Comparison of ENCODE assay signal across 13 cellular contexts in genomic region chr12:51320311-51320694, GRCh38. TPM values are rescaled to one million over a fixed set of nuclear protein-coding genes. Genes with fewer than 3 reads are reported as not detected.
DNase-seq lines count a peak whose midpoint lies in the region; ATAC-seq and TF ChIP-seq lines count a peak whose summit lies in the region.
"Had no signal": no experiment of that assay in that cellular context is flagged by ENCODE, and none has a peak within 500 bp of the region (broad histone marks: within the 10 kb centered on the region; RNA-seq: fewer than 3 reads in every experiment).

No MANE protein-coding gene starts in this region.

- H3K27me3 ChIP-seq in SJSA1 (replicated peaks): no peaks in the 10 kb centered on the region
- no peaks in the 10 kb centered on the region for H3K27me3 ChIP-seq in foreskin keratinocyte
- H3K27me3 ChIP-seq: brain microvascular endothelial cell, thyroid gland had no signal

- no peaks in the 10 kb centered on the region for H3K9me3 ChIP-seq in SJSA1 (replicated peaks)
- H3K9me3 ChIP-seq: SK-N-SH, thyroid gland had no signal

- peaks cover 56% of the 10 kb centered on the region for H3K36me3 Mint-ChIP-seq in activated CD8-positive, alpha-beta memory T cell treated with anti-CD3 and anti-CD28 coated beads, Interleukin-2, amount 10 ng/mL, durations not matched to agents 7 days and 5 days
- no peaks in the 10 kb centered on the region for H3K36me3 Mint-ChIP-seq in endothelial cell (ENCODE audit: low read depth, unreplicated experiment)
- peaks cover 85% of the 10 kb centered on the region for H3K36me3 Mint-ChIP-seq in stimulated activated effector memory CD8-positive, alpha-beta T cell treated with anti-CD3 and anti-CD28 coated beads, Interleukin-12 subunit alpha, Interleukin-12 subunit beta, amount 100 ng/mL, for 72 hours

- H3K4me1 ChIP-seq in SJSA1 (replicated peaks): peaks cover 34% of the 10 kb centered on the region
- peaks cover 4% of the 10 kb centered on the region for H3K4me1 ChIP-seq in foreskin keratinocyte

- H3K27ac Mint-ChIP-seq in activated CD8-positive, alpha-beta memory T cell treated with anti-CD3 and anti-CD28 coated beads, Interleukin-2, amount 10 ng/mL, durations not matched to agents 7 days and 5 days: peak overlapping the region; percentile 91
- H3K27ac Mint-ChIP-seq in endothelial cell (ENCODE audit: unreplicated experiment): peak overlapping the region; percentile 94
- peak overlapping the region; percentile 97 for H3K27ac Mint-ChIP-seq in stimulated activated effector memory CD8-positive, alpha-beta T cell treated with anti-CD3 and anti-CD28 coated beads, Interleukin-12 subunit alpha, Interleukin-12 subunit beta, amount 100 ng/mL, for 72 hours

- no peak for DNase-seq in activated CD8-positive, alpha-beta memory T cell treated with anti-CD3 and anti-CD28 coated beads, Interleukin-2, amount 10 ng/mL, durations not matched to agents 7 days and 5 days
- no peak for DNase-seq in activated CD8-positive, alpha-beta memory T cell treated with anti-CD3 and anti-CD28 coated beads, Interleukin-2, amount 50 U/mL, for 48 hours
- DNase-seq in SJSA1 (ENCODE audit: low read depth in 1 of 2, low spot score in 2 of 2) (no peak), endothelial cell (ENCODE audit: low spot score) (no peak), foreskin keratinocyte (no peak), left ventricle myocardium superior (no peak), KBM-7 (no peak)
- no peak for DNase-seq in stimulated activated effector memory CD8-positive, alpha-beta T cell treated with anti-CD3 and anti-CD28 coated beads, Interleukin-12 subunit alpha, Interleukin-12 subunit beta, amount 100 ng/mL, for 72 hours (ENCODE audit: low spot score in 2 of 2)
- DNase-seq: brain microvascular endothelial cell, NCI-H1417 treated with DMSO at 0.1 percent for 48 hours, right cardiac atrium, thyroid gland had no signal

- CTCF ChIA-PET in activated CD8-positive, alpha-beta memory T cell treated with anti-CD3 and anti-CD28 coated beads, Interleukin-2, amount 10 ng/mL, durations not matched to agents 7 days and 5 days (lab: Charles Lee): interaction anchor here (1.0 to 5.9 kb wide), 6 partner anchors 10 to 51 kb away, joined by 3 to 44 read pairs (median 3); no protein-coding TSS in a partner anchor

- ATAC-seq in activated CD8-positive, alpha-beta memory T cell treated with anti-CD3 and anti-CD28 coated beads, Interleukin-2, amount 10 ng/mL, durations not matched to agents 7 days and 5 days: no peak
- ATAC-seq in stimulated activated effector memory CD8-positive, alpha-beta T cell treated with anti-CD3 and anti-CD28 coated beads, Interleukin-12 subunit alpha, Interleukin-12 subunit beta, amount 100 ng/mL, for 72 hours: no peak
- ATAC-seq in foreskin keratinocyte: no peak
- ATAC-seq in left ventricle myocardium superior: no peak
- ATAC-seq: right cardiac atrium had no signal

- TF ChIP-seq CTCF in endothelial cell (IDR thresholded peaks at IDR 0.05; ENCODE audit: unreplicated experiment) (no peak), foreskin keratinocyte (conservative IDR thresholded peaks at IDR 0.05) (no peak)

- H3K27me3 Mint-ChIP-seq in activated CD8-positive, alpha-beta memory T cell treated with anti-CD3 and anti-CD28 coated beads, Interleukin-2, amount 10 ng/mL, durations not matched to agents 7 days and 5 days: no peaks in the 10 kb centered on the region
- no peaks in the 10 kb centered on the region for H3K27me3 Mint-ChIP-seq in endothelial cell (ENCODE audit: unreplicated experiment)

- no peaks in the 10 kb centered on the region for H3K36me3 ChIP-seq in SJSA1
- H3K36me3 ChIP-seq: brain microvascular endothelial cell, thyroid gland had no signal

- intact Hi-C loops in left ventricle myocardium superior (cut with micrococcal nuclease): no loop called here

- H3K4me3 Mint-ChIP-seq in activated CD8-positive, alpha-beta memory T cell treated with anti-CD3 and anti-CD28 coated beads, Interleukin-2, amount 10 ng/mL, durations not matched to agents 7 days and 5 days: peak overlapping the region; percentile 18
- H3K4me3 Mint-ChIP-seq in endothelial cell (ENCODE audit: unreplicated experiment): no peak overlapping the region
- H3K4me3 Mint-ChIP-seq in stimulated activated effector memory CD8-positive, alpha-beta T cell treated with anti-CD3 and anti-CD28 coated beads, Interleukin-12 subunit alpha, Interleukin-12 subunit beta, amount 100 ng/mL, for 72 hours: no peak overlapping the region

- no peak overlapping the region for H3K4me3 ChIP-seq in SJSA1
- H3K4me3 ChIP-seq: thyroid gland had no signal

- in situ Hi-C loops in KBM-7 (cut with MboI; ENCODE audit: low pct_unique_long_range_greater_than_20kb, low sequenced_read_pairs): no loop called here

- no peaks in the 10 kb centered on the region for H3K9me3 Mint-ChIP-seq in activated CD8-positive, alpha-beta memory T cell treated with anti-CD3 and anti-CD28 coated beads, Interleukin-2, amount 10 ng/mL, durations not matched to agents 7 days and 5 days (ENCODE audit: low read depth)
- H3K9me3 Mint-ChIP-seq in endothelial cell (ENCODE audit: unreplicated experiment): no peaks in the 10 kb centered on the region
- H3K9me3 Mint-ChIP-seq in stimulated activated effector memory CD8-positive, alpha-beta T cell treated with anti-CD3 and anti-CD28 coated beads, Interleukin-12 subunit alpha, Interleukin-12 subunit beta, amount 100 ng/mL, for 72 hours: no peaks in the 10 kb centered on the region

- H3K27ac ChIP-seq in SJSA1: peak overlapping the region; percentile 81
- H3K27ac ChIP-seq in foreskin keratinocyte: no peak overlapping the region
- H3K27ac ChIP-seq: brain microvascular endothelial cell, thyroid gland had no signal

- H3K4me1 Mint-ChIP-seq in activated CD8-positive, alpha-beta memory T cell treated with anti-CD3 and anti-CD28 coated beads, Interleukin-2, amount 10 ng/mL, durations not matched to agents 7 days and 5 days: peaks cover 69% of the 10 kb centered on the region
- H3K4me1 Mint-ChIP-seq in endothelial cell (ENCODE audit: unreplicated experiment): peaks cover 12% of the 10 kb centered on the region
- H3K4me1 Mint-ChIP-seq in stimulated activated effector memory CD8-positive, alpha-beta T cell treated with anti-CD3 and anti-CD28 coated beads, Interleukin-12 subunit alpha, Interleukin-12 subunit beta, amount 100 ng/mL, for 72 hours: peaks cover 77% of the 10 kb centered on the region

RNA-seq across cellular contexts. Expression of gene BIN2, which starts 3.7 kb away (rescaled TPM):
- total RNA-seq in activated CD8-positive, alpha-beta memory T cell treated with anti-CD3 and anti-CD28 coated beads, Interleukin-2, amount 10 ng/mL, durations not matched to agents 7 days and 5 days: 100 to 1,000 TPM; 109 to 147 TPM
- total RNA-seq in SJSA1 (2014; rRNA removed; shearing (Covaris generic)): 0.08 TPM in 1 of 2 replicates, not detected in the other
- not detected for total RNA-seq in endothelial cell (ENCODE audit: unreplicated experiment)
- total RNA-seq in foreskin keratinocyte: not detected in 2 replicates
- polyA plus RNA-seq in foreskin keratinocyte: not detected in 2 replicates
- total RNA-seq in left ventricle myocardium superior: 1.7 TPM
- polyA plus RNA-seq: SK-N-SH had no signal

RNA-seq across cellular contexts. Expression of gene CELA1, which starts 26.2 kb away (rescaled TPM):
- not detected for total RNA-seq in activated CD8-positive, alpha-beta memory T cell treated with anti-CD3 and anti-CD28 coated beads, Interleukin-2, amount 10 ng/mL, durations not matched to agents 7 days and 5 days
- 0.56 and 1.2 TPM in 2 replicates for total RNA-seq in SJSA1 (2014; rRNA removed; shearing (Covaris generic))
- not detected for total RNA-seq in endothelial cell (ENCODE audit: unreplicated experiment)
- not detected in 2 replicates for total RNA-seq in foreskin keratinocyte
- polyA plus RNA-seq in foreskin keratinocyte: not detected in 2 replicates
- not detected for total RNA-seq in left ventricle myocardium superior
- total RNA-seq: thyroid gland had no signal
- polyA plus RNA-seq: right cardiac atrium had no signal

RNA-seq across cellular contexts. Expression of gene SMAGP, which starts 50.1 kb away (rescaled TPM):
- 1 to 10 TPM; 1.4 to 3.4 TPM for total RNA-seq in activated CD8-positive, alpha-beta memory T cell treated with anti-CD3 and anti-CD28 coated beads, Interleukin-2, amount 10 ng/mL, durations not matched to agents 7 days and 5 days
- total RNA-seq in SJSA1 (2014; rRNA removed; shearing (Covaris generic)): 22.8 and 32.5 TPM in 2 replicates
- 167 TPM for total RNA-seq in endothelial cell (ENCODE audit: unreplicated experiment)
- total RNA-seq in foreskin keratinocyte: 30.9 and 35.1 TPM in 2 replicates
- polyA plus RNA-seq in foreskin keratinocyte: 41.6 and 44.9 TPM in 2 replicates
- 3.4 TPM for total RNA-seq in left ventricle myocardium superior

Comparison
In these comparisons a context has a peak if more than half of its experiments do, and no peak if none do; other contexts are left out.
1. RNA of gene BIN2, which starts 3.7 kb away (total RNA-seq): 109 to 147 TPM in activated CD8-positive, alpha-beta memory T cell treated with anti-CD3 and anti-CD28 coated beads, Interleukin-2, amount 10 ng/mL, durations not matched to agents 7 days and 5 days; 1.7 TPM in left ventricle myocardium superior (single experiment), 0.08 TPM in SJSA1, not detected in endothelial cell (single experiment) and not detected in foreskin keratinocyte; every median in the first group is over 10 times any median in the second.
2. Peak in every context shown above with its lines, with median percentiles within 50 percentile points of each other: H3K27ac Mint-ChIP-seq.